In genomic region chr16:47258874-47259461, GRCh38 we compare ENCODE assay signal across 7 cellular contexts.
DNase-seq lines count a peak whose midpoint lies in the region; ATAC-seq and TF ChIP-seq lines count a peak whose summit lies in the region.

No MANE protein-coding gene starts in this region.

- H3K36me3 ChIP-seq in OCI-LY3 (replicated peaks; ENCODE audit: low read depth, low read length) (no peaks in the 10 kb centered on the region), smooth muscle cell (ENCODE audit: low read depth) (no peaks in the 10 kb centered on the region), uterus (no peaks in the 10 kb centered on the region)

- H3K9ac ChIP-seq in OCI-LY3 (ENCODE audit: low read length) = no peak overlapping the region
- H3K9ac ChIP-seq in smooth muscle cell (ENCODE audit: low read depth) = no peak overlapping the region

- TF ChIP-seq POLR2A in erythroblast (IDR thresholded peaks at IDR 0.05; ENCODE audit: low read length) (no peak), uterus (IDR thresholded peaks at IDR 0.05) (no peak)

- 79% methylated on average over 2 of the region's 2 CpGs for WGBS in smooth muscle cell (ENCODE audit: low lambda C conversion rate)

- H3K27me3 ChIP-seq in OCI-LY3 (ENCODE audit: low read depth, low read length) (no peaks in the 10 kb centered on the region), smooth muscle cell (ENCODE audit: low read depth) (no peaks in the 10 kb centered on the region), uterus (no peaks in the 10 kb centered on the region)

- H3K4me1 ChIP-seq in OCI-LY3 (ENCODE audit: low read length) = no peaks in the 10 kb centered on the region
- H3K4me1 ChIP-seq in smooth muscle cell (ENCODE audit: low read depth) = no peaks in the 10 kb centered on the region
- H3K4me1 ChIP-seq in uterus = no peaks in the 10 kb centered on the region

- H3K27ac ChIP-seq in OCI-LY3 (ENCODE audit: low read length) (no peak overlapping the region), smooth muscle cell (ENCODE audit: low read depth) (no peak overlapping the region), uterus (no peak overlapping the region)

- H2AFZ ChIP-seq in OCI-LY3 (ENCODE audit: low read depth, low read length) (no peak overlapping the region), smooth muscle cell (ENCODE audit: low read depth) (no peak overlapping the region)

- H3K79me2 ChIP-seq in OCI-LY3 (ENCODE audit: low read length) = no peaks in the 10 kb centered on the region
- H3K79me2 ChIP-seq in smooth muscle cell (ENCODE audit: low read depth) = no peaks in the 10 kb centered on the region

- H4K20me1 ChIP-seq in OCI-LY3 (ENCODE audit: insufficient read depth, low read length) (no peaks in the 10 kb centered on the region), smooth muscle cell (ENCODE audit: low read depth) (no peaks in the 10 kb centered on the region)

- no peak overlapping the region for H3K4me3 ChIP-seq in OCI-LY3 (ENCODE audit: low read length)
- no peak overlapping the region for H3K4me3 ChIP-seq in smooth muscle cell
- no peak overlapping the region for H3K4me3 ChIP-seq in uterus

- no peaks in the 10 kb centered on the region for H3F3A ChIP-seq in smooth muscle cell (ENCODE audit: low read depth)

- H3K4me2 ChIP-seq in OCI-LY3 (ENCODE audit: low read length) = no peak overlapping the region
- H3K4me2 ChIP-seq in smooth muscle cell = no peak overlapping the region

- H3K9me3 ChIP-seq in OCI-LY3 (ENCODE audit: insufficient read depth, low read length) = no peaks in the 10 kb centered on the region
- no peaks in the 10 kb centered on the region for H3K9me3 ChIP-seq in smooth muscle cell (replicated peaks; ENCODE audit: low read depth)
- H3K9me3 ChIP-seq in uterus = no peaks in the 10 kb centered on the region

- DNase-seq in DMS53 treated with DMSO at 0.1 percent for 48 hours (lab: John Stamatoyannopoulos, UW; ENCODE audit: unreplicated experiment) = peak; percentile 24
- DNase-seq in GM20000 (ENCODE audit: low spot score) = peak; percentile 9
- peak; percentile 45 to 60 for DNase-seq in erythroblast (lab: John Stamatoyannopoulos, UW)
- DNase-seq in smooth muscle cell (lab: John Stamatoyannopoulos, UW; ENCODE audit: unreplicated experiment) = no peak
- DNase-seq in uterus = no peak

- ATAC-seq in HG02642 (IDR thresholded peaks at IDR 0.05; ENCODE audit: poor library complexity, unreplicated experiment) = no peak

- TF ChIP-seq CTCF in GM20000 (IDR thresholded peaks at IDR 0.05; ENCODE audit: extremely low read depth, missing control alignments) (peak; percentile 21), OCI-LY3 (IDR thresholded peaks at IDR 0.05; ENCODE audit: low read depth, low read length) (peak; percentile 70), smooth muscle cell (IDR thresholded peaks at IDR 0.05; ENCODE audit: borderline replicate concordance, insufficient read depth, poor library complexity, severe bottlenecking) (peak; percentile 44), uterus (IDR thresholded peaks at IDR 0.05) (no peak)

- intact Hi-C loops in uterus (cut with DNase I; ENCODE audit: low total_unique reads) = no loop called here

Comparison
In these comparisons a context has a peak if more than half of its experiments do, and no peak if none do; other contexts are left out.
1. DNase-seq: peak in DMS53 treated with DMSO at 0.1 percent for 48 hours (single experiment), GM20000 (single experiment) and erythroblast (2 of 2); none in smooth muscle cell (single experiment) and uterus (0 of 2).
2. CTCF ChIP-seq: peak in GM20000 (single experiment), OCI-LY3 (single experiment) and smooth muscle cell (single experiment); none in uterus (0 of 4).